ENCODE assay signal across 9 cellular contexts in genomic region chr4:4384837-4385236, GRCh38. TPM values are rescaled to one million over a fixed set of nuclear protein-coding genes. Genes with fewer than 3 reads are reported as not detected.
DNase-seq lines count a peak whose midpoint lies in the region; ATAC-seq and TF ChIP-seq lines count a peak whose summit lies in the region.
"Had no signal": no experiment of that assay in that cellular context is flagged by ENCODE, and none has a peak within 500 bp of the region (broad histone marks: within the 10 kb centered on the region; RNA-seq: fewer than 3 reads in every experiment).

No MANE protein-coding gene starts in this region.

- H3K9me3 Mint-ChIP-seq in activated T-cell treated with anti-CD3 and anti-CD28 coated beads, Interleukin-2, amount 50 U/mL, for 72 hours, result no peaks in the 10 kb centered on the region
- H3K9me3 Mint-ChIP-seq in activated T-cell treated with anti-CD3 and anti-CD28 coated beads, Interleukin-2, amount 50 U/mL, for 24 hours, result no peaks in the 10 kb centered on the region
- no peaks in the 10 kb centered on the region for H3K9me3 Mint-ChIP-seq in effector memory CD8-positive, alpha-beta T cell

- intact Hi-C loops in tibial artery (cut with DNase I; ENCODE audit: low total_unique reads), result no loop called here

- peak; percentile 20 to 34 for DNase-seq in activated T-cell treated with anti-CD3 and anti-CD28 coated beads, Interleukin-2, amount 50 U/mL, for 72 hours
- no peak for DNase-seq in activated T-cell treated with anti-CD3 and anti-CD28 coated beads, Interleukin-2, amount 50 U/mL, for 24 hours
- peak; percentile 12 for DNase-seq in NCI-H748 treated with DMSO at 0.1 percent for 48 hours (lab: John Stamatoyannopoulos, UW)
- no peak for DNase-seq in effector memory CD8-positive, alpha-beta T cell
- DNase-seq in retinal pigment epithelial cell (ENCODE audit: low read depth), result no peak
- DNase-seq in tibial artery, result no peak
- no peak for DNase-seq in germinal center (ENCODE audit: low spot score)
- DNase-seq: NCI-H2171 treated with DMSO at 0.1 percent for 48 hours had no signal

- no peak overlapping the region for H3K27ac ChIP-seq in tibial artery

- no peaks in the 10 kb centered on the region for H3K36me3 ChIP-seq in tibial artery

- H3K4me1 ChIP-seq in tibial artery, result peaks cover 0 to 35% (median 28%) of the 10 kb centered on the region in 4 donors

- ATAC-seq in activated T-cell treated with anti-CD3 and anti-CD28 coated beads, Interleukin-2, amount 50 U/mL, for 72 hours (replicated peaks in 1 of 2), result no peak
- ATAC-seq in effector memory CD8-positive, alpha-beta T cell (replicated peaks), result no peak
- no peak for ATAC-seq in GM21717 (IDR thresholded peaks at IDR 0.05; ENCODE audit: unreplicated experiment)

- no peaks in the 10 kb centered on the region for H3K36me3 Mint-ChIP-seq in activated T-cell treated with anti-CD3 and anti-CD28 coated beads, Interleukin-2, amount 50 U/mL, for 72 hours (ENCODE audit: insufficient read depth in 2 of 2)
- no peaks in the 10 kb centered on the region for H3K36me3 Mint-ChIP-seq in activated T-cell treated with anti-CD3 and anti-CD28 coated beads, Interleukin-2, amount 50 U/mL, for 24 hours (ENCODE audit: low read depth)
- no peaks in the 10 kb centered on the region for H3K36me3 Mint-ChIP-seq in effector memory CD8-positive, alpha-beta T cell (ENCODE audit: insufficient read depth)

- H3K27me3 Mint-ChIP-seq in activated T-cell treated with anti-CD3 and anti-CD28 coated beads, Interleukin-2, amount 50 U/mL, for 72 hours (ENCODE audit: low read depth), result peaks cover 48% of the 10 kb centered on the region
- peaks cover 51% of the 10 kb centered on the region for H3K27me3 Mint-ChIP-seq in activated T-cell treated with anti-CD3 and anti-CD28 coated beads, Interleukin-2, amount 50 U/mL, for 24 hours
- peaks cover 41 to 59% of the 10 kb centered on the region in 2 donors for H3K27me3 Mint-ChIP-seq in effector memory CD8-positive, alpha-beta T cell

- TF ChIP-seq CTCF in retinal pigment epithelial cell (conservative IDR thresholded peaks at IDR 0.05; ENCODE audit: low read depth, low read length) (peak; percentile 44), tibial artery (IDR thresholded peaks at IDR 0.05) (no peak)

- H3K4me3 Mint-ChIP-seq in activated T-cell treated with anti-CD3 and anti-CD28 coated beads, Interleukin-2, amount 50 U/mL, for 72 hours, result peak overlapping the region; percentile 31 to 40
- no peak overlapping the region for H3K4me3 Mint-ChIP-seq in activated T-cell treated with anti-CD3 and anti-CD28 coated beads, Interleukin-2, amount 50 U/mL, for 24 hours
- peak overlapping the region; percentile 51 to 87 for H3K4me3 Mint-ChIP-seq in effector memory CD8-positive, alpha-beta T cell

- peaks cover 0 to 69% of the 10 kb centered on the region in 2 donors for H3K27me3 ChIP-seq in tibial artery

- H3K4me3 ChIP-seq in retinal pigment epithelial cell (ENCODE audit: low read length) (no peak overlapping the region), tibial artery (no peak overlapping the region)

- H3K27ac Mint-ChIP-seq in activated T-cell treated with anti-CD3 and anti-CD28 coated beads, Interleukin-2, amount 50 U/mL, for 72 hours, result no peak overlapping the region
- H3K27ac Mint-ChIP-seq in activated T-cell treated with anti-CD3 and anti-CD28 coated beads, Interleukin-2, amount 50 U/mL, for 24 hours, result no peak overlapping the region
- H3K27ac Mint-ChIP-seq in effector memory CD8-positive, alpha-beta T cell, result no peak overlapping the region

- no peaks in the 10 kb centered on the region for H3K4me1 Mint-ChIP-seq in activated T-cell treated with anti-CD3 and anti-CD28 coated beads, Interleukin-2, amount 50 U/mL, for 72 hours (ENCODE audit: low read depth)
- peaks cover 10% of the 10 kb centered on the region for H3K4me1 Mint-ChIP-seq in activated T-cell treated with anti-CD3 and anti-CD28 coated beads, Interleukin-2, amount 50 U/mL, for 24 hours (ENCODE audit: low read depth)
- peaks cover 12 to 17% of the 10 kb centered on the region in 2 donors for H3K4me1 Mint-ChIP-seq in effector memory CD8-positive, alpha-beta T cell (ENCODE audit: low read depth in 2 of 2)

- H3K9me3 ChIP-seq in tibial artery, result no peaks in the 10 kb centered on the region

RNA-seq across cellular contexts. Expression of gene NSG1, which starts 2.1 kb away (rescaled TPM):
- 1 to 10 TPM; 1.0 to 3.2 TPM for total RNA-seq in activated T-cell treated with anti-CD3 and anti-CD28 coated beads, Interleukin-2, amount 50 U/mL, for 72 hours

Comparison
In these comparisons a context has a peak if more than half of its experiments do, and no peak if none do; other contexts are left out.
1. DNase-seq: peak in activated T-cell treated with anti-CD3 and anti-CD28 coated beads, Interleukin-2, amount 50 U/mL, for 72 hours (2 of 2) and NCI-H748 treated with DMSO at 0.1 percent for 48 hours (single experiment); none in activated T-cell treated with anti-CD3 and anti-CD28 coated beads, Interleukin-2, amount 50 U/mL, for 24 hours (single experiment), effector memory CD8-positive, alpha-beta T cell (0 of 3), retinal pigment epithelial cell (single experiment), tibial artery (0 of 2) and germinal center (single experiment).